21 cellular contexts compared by ENCODE assay signal in the genomic region with DNA sequence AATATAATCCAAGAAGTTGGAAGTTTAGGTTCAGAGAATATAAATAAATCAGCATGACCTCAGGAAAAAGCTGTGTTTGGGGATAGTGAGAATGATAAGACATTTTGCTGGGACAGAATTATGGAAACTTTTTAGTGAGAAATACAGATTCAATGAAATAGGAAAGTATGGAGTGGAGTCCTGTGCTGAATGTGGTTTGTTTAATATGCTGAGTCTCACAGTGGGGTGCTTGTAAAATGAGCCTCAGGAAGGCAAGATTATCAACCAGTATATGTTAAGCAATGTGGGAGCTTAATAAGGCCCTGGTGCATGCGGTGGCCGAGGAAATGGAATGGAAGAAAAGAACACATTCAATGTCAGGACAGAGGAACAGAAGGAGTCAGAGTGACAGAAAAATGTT.
"Had no signal": no experiment of that assay in that cellular context is flagged by ENCODE, and none has a peak within 500 bp of the region (broad histone marks: within the 10 kb centered on the region; RNA-seq: fewer than 3 reads in every experiment).

No MANE protein-coding gene starts in this region.

- ATAC-seq: foreskin keratinocyte; sciatic nerve; stimulated activated naive B cell treated with anti-CD40 and anti-IgM and Interleukin-4, amounts not matched to agents 10 μg/mL and 1 μg/mL and 100 μg/mL, for 72 hours; stimulated activated naive CD8-positive, alpha-beta T cell treated with anti-CD3 and anti-CD28 coated beads, Interleukin-15, amount 100 ng/mL, for 72 hours; upper lobe of right lung had no signal

- H3K27ac ChIP-seq: colonic mucosa, foreskin keratinocyte, hepatocyte, neutrophil, spleen, testis, tibial nerve, upper lobe of right lung had no signal

- DNase-seq: colonic mucosa; dermis blood vessel endothelial cell; erythroblast; foreskin keratinocyte; head of caudate nucleus; kidney glomerular epithelial cell; mesendoderm; naive B cell; posterior cingulate gyrus; spleen; stimulated activated CD4-positive, alpha-beta T cell treated with anti-CD3 and anti-CD28 coated beads, Interleukin-15, amount 100 ng/mL, for 24 hours; stimulated activated CD4-positive, alpha-beta T cell treated with anti-CD3 and anti-CD28 coated beads, Interleukin-1b, Interleukin-23, amount 100 ng/mL, for 48 hours; stimulated activated CD4-positive, alpha-beta T cell treated with anti-CD3 and anti-CD28 coated beads, Interleukin-4, amount 100 ng/mL, for 4 hours; stimulated activated naive B cell treated with anti-CD40 and anti-IgM and Interleukin-4, amounts not matched to agents 10 μg/mL and 1 μg/mL and 100 μg/mL, for 72 hours; stimulated activated naive CD8-positive, alpha-beta T cell treated with anti-CD3 and anti-CD28 coated beads, Interleukin-15, amount 100 ng/mL, for 72 hours; testis; upper lobe of right lung had no signal

- H3K4me1 ChIP-seq: colonic mucosa, foreskin keratinocyte, spleen, testis, tibial nerve, upper lobe of right lung had no signal

- H3K4me3 ChIP-seq: colonic mucosa, hepatocyte, spleen, testis, tibial nerve, upper lobe of right lung had no signal

- H3K36me3 ChIP-seq: colonic mucosa, neutrophil, spleen, tibial nerve, upper lobe of right lung had no signal

- H3K9me3 ChIP-seq: colonic mucosa, neutrophil, testis, upper lobe of right lung had no signal
